29 cellular contexts compared by ENCODE assay signal in genomic region chr2:139990646-139991335, GRCh38.
"Had no signal": no experiment of that assay in that cellular context is flagged by ENCODE, and none has a peak within 500 bp of the region (broad histone marks: within the 10 kb centered on the region; RNA-seq: fewer than 3 reads in every experiment).

No MANE protein-coding gene starts in this region.

- H3K4me1 ChIP-seq: colonic mucosa, esophagus squamous epithelium, gastroesophageal sphincter, heart right ventricle had no signal

- ATAC-seq: activated CD4-positive, alpha-beta T cell treated with anti-CD3 and anti-CD28 coated beads for 36 hours; activated CD8-positive, alpha-beta memory T cell treated with anti-CD3 and anti-CD28 coated beads, Interleukin-2, amount 10 ng/mL, durations not matched to agents 7 days and 5 days; activated CD8-positive, alpha-beta T cell treated with anti-CD3 and anti-CD28 coated beads, Interleukin-2, amount 10 ng/mL, durations not matched to agents 7 days and 5 days; gastroesophageal sphincter; heart right ventricle had no signal

- H3K9me3 ChIP-seq: colonic mucosa, gastroesophageal sphincter had no signal

- DNase-seq: activated CD4-positive, alpha-beta memory T cell treated with anti-CD3 and anti-CD28 coated beads for 36 hours; activated CD4-positive, alpha-beta T cell treated with anti-CD3 and anti-CD28 coated beads for 36 hours; activated CD4-positive, alpha-beta T cell treated with anti-CD3 and anti-CD28 coated beads, Interleukin-2, amount 10 ng/mL, durations not matched to agents 24 days and 14 days; activated CD4-positive, CD25-positive, alpha-beta regulatory T cell; activated CD4-positive, CD25-positive, alpha-beta regulatory T cell treated with anti-CD3 and anti-CD28 coated beads, Interleukin-2, amount 50 U/mL, for 72 hours; activated CD8-positive, alpha-beta memory T cell treated with anti-CD3 and anti-CD28 coated beads, Interleukin-2, amount 10 ng/mL, durations not matched to agents 7 days and 5 days; activated CD8-positive, alpha-beta memory T cell treated with anti-CD3 and anti-CD28 coated beads, Interleukin-2, amount 50 U/mL, for 4 hours; activated CD8-positive, alpha-beta T cell treated with anti-CD3 and anti-CD28 coated beads, Interleukin-2, amount 10 ng/mL, durations not matched to agents 7 days and 5 days; activated effector memory CD4-positive, alpha-beta T cell treated with anti-CD3 and anti-CD28 coated beads, Interleukin-2, amount 50 U/mL, for 16 hours; activated naive CD4-positive, alpha-beta T cell treated with anti-CD3 and anti-CD28 coated beads, Interleukin-2, amount 50 U/mL, for 16 hours; activated naive CD4-positive, alpha-beta T cell treated with Interleukin-2 at 50 U/mL for 16 hours; activated T-cell treated with anti-CD3 and anti-CD28 coated beads, Interleukin-2, amount 50 U/mL, for 1 hour; activated T-cell treated with anti-CD3 and anti-CD28 coated beads, Interleukin-2, amount 50 U/mL, for 48 hours; amniotic stem cell; anterior cingulate cortex; brain microvascular endothelial cell; caudate nucleus; colonic mucosa; effector CD8-positive, alpha-beta T cell; esophagus squamous epithelium; foreskin melanocyte; heart right ventricle; T-helper 2 cell had no signal

- H3K4me3 ChIP-seq: colonic mucosa, esophagus squamous epithelium, gastroesophageal sphincter, heart right ventricle had no signal

- FAIRE-seq: astrocyte, bronchial epithelial cell, endometrium, endothelial cell of umbilical vein had no signal

- H3K27me3 ChIP-seq: brain microvascular endothelial cell, colonic mucosa, esophagus squamous epithelium, gastroesophageal sphincter, heart right ventricle had no signal

- H3K36me3 ChIP-seq: brain microvascular endothelial cell, colonic mucosa, esophagus squamous epithelium, gastroesophageal sphincter, heart right ventricle had no signal

- H3K27ac ChIP-seq: brain microvascular endothelial cell, colonic mucosa, epithelial cell of prostate, esophagus squamous epithelium, gastroesophageal sphincter, heart right ventricle had no signal
